In genomic region chr21:34702341-34702807, GRCh38 we compare ENCODE assay signal across 13 cellular contexts. TPM values are rescaled to one million over a fixed set of nuclear protein-coding genes. Genes with fewer than 3 reads are reported as not detected.
DNase-seq lines count a peak whose midpoint lies in the region; ATAC-seq and TF ChIP-seq lines count a peak whose summit lies in the region.
"Had no signal": no experiment of that assay in that cellular context is flagged by ENCODE, and none has a peak within 500 bp of the region (broad histone marks: within the 10 kb centered on the region; RNA-seq: fewer than 3 reads in every experiment).

No MANE protein-coding gene starts in this region.

- no peaks in the 10 kb centered on the region for H3K4me1 Mint-ChIP-seq in type B pancreatic cell (ENCODE audit: unreplicated experiment)

- H3K27me3 ChIP-seq in breast epithelium, result no peaks in the 10 kb centered on the region
- no peaks in the 10 kb centered on the region for H3K27me3 ChIP-seq in lower lobe of right lung (ENCODE audit: low read depth)
- H3K27me3 ChIP-seq in tibial artery, result peaks cover 0 to 2% of the 10 kb centered on the region in 2 donors
- H3K27me3 ChIP-seq: colonic mucosa had no signal

- H3K9me3 ChIP-seq in breast epithelium, result no peaks in the 10 kb centered on the region
- no peaks in the 10 kb centered on the region for H3K9me3 ChIP-seq in lower lobe of right lung
- H3K9me3 ChIP-seq in tibial artery, result no peaks in the 10 kb centered on the region
- H3K9me3 ChIP-seq: colonic mucosa, heart left ventricle had no signal

- H3K36me3 ChIP-seq in breast epithelium, result no peaks in the 10 kb centered on the region
- H3K36me3 ChIP-seq in lower lobe of right lung, result no peaks in the 10 kb centered on the region
- no peaks in the 10 kb centered on the region for H3K36me3 ChIP-seq in tibial artery
- H3K36me3 ChIP-seq: colonic mucosa, heart left ventricle had no signal

- H3K4me3 Mint-ChIP-seq in type B pancreatic cell, result no peak overlapping the region
- H3K4me3 Mint-ChIP-seq: T-helper 1 cell treated with Interleukin-12 subunit alpha and Interleukin-12 subunit beta and Interleukin-4 antibody, amounts not matched to agents 30 μg/mL and 1 μg/mL, for 36 hours had no signal

- TF ChIP-seq POLR2A in breast epithelium (IDR thresholded peaks at IDR 0.05) (no peak), erythroblast (IDR thresholded peaks at IDR 0.05; ENCODE audit: low read length) (no peak)

- H3K27ac Mint-ChIP-seq in type B pancreatic cell, result no peak overlapping the region
- H3K27ac Mint-ChIP-seq: T-helper 1 cell treated with Interleukin-12 subunit alpha and Interleukin-12 subunit beta and Interleukin-4 antibody, amounts not matched to agents 30 μg/mL and 1 μg/mL, for 36 hours had no signal

- TF ChIP-seq CTCF in HFF-Myc (IDR thresholded peaks at IDR 0.05; ENCODE audit: low read depth, low read length, missing control alignments) (no peak), breast epithelium (IDR thresholded peaks at IDR 0.05) (no peak), lower lobe of right lung (IDR thresholded peaks at IDR 0.05) (no peak), tibial artery (IDR thresholded peaks at IDR 0.05) (no peak), type B pancreatic cell (conservative IDR thresholded peaks at IDR 0.05) (no peak)

- intact Hi-C loops in breast epithelium (cut with DNase I; ENCODE audit: low total_unique reads), result no loop called here
- intact Hi-C loops in lower lobe of right lung (cut with DNase I), result no loop called here
- intact Hi-C loops in tibial artery (cut with DNase I; ENCODE audit: low total_unique reads), result no loop called here

- ATAC-seq in lower lobe of right lung, result peak; percentile 47 to 68

- H3K9me3 Mint-ChIP-seq in type B pancreatic cell, result no peaks in the 10 kb centered on the region
- H3K9me3 Mint-ChIP-seq: T-helper 1 cell treated with Interleukin-12 subunit alpha and Interleukin-12 subunit beta and Interleukin-4 antibody, amounts not matched to agents 30 μg/mL and 1 μg/mL, for 36 hours had no signal

- peak; percentile 48 for DNase-seq in HFF-Myc (ENCODE audit: extremely low read depth, low read depth)
- DNase-seq in breast epithelium (ENCODE audit: low spot score in 2 of 2), result no peak
- DNase-seq in lower lobe of right lung, result no peak
- DNase-seq in tibial artery, result peak; percentile 72 to 83
- no peak for DNase-seq in 8988T
- no peak for DNase-seq in type B pancreatic cell (ENCODE audit: extremely low spot score, unreplicated experiment)
- no peak for DNase-seq in erythroblast (lab: John Stamatoyannopoulos, UW)
- DNase-seq: activated naive CD4-positive, alpha-beta T cell treated with anti-CD3 and anti-CD28 coated beads, Interleukin-2, amount 50 U/mL, for 16 hours; colonic mucosa; mesendoderm; retina had no signal

- H3K27me3 Mint-ChIP-seq in type B pancreatic cell, result peaks cover 10% of the 10 kb centered on the region

- H3K27ac ChIP-seq in breast epithelium (peak overlapping the region; percentile 48 to 80), lower lobe of right lung (no peak overlapping the region), tibial artery (peak overlapping the region; percentile 27 to 44)
- H3K27ac ChIP-seq: colonic mucosa had no signal

- no peaks in the 10 kb centered on the region for H3K36me3 Mint-ChIP-seq in type B pancreatic cell

- H3K4me3 ChIP-seq in HFF-Myc (replicated peaks; ENCODE audit: low read depth, low read length) (no peak overlapping the region), breast epithelium (peak overlapping the region in 1 of 3 donors; percentile 22), lower lobe of right lung (no peak overlapping the region), tibial artery (no peak overlapping the region)
- H3K4me3 ChIP-seq: colonic mucosa, heart left ventricle had no signal

- H3K4me1 ChIP-seq in breast epithelium (peaks cover 4% of the 10 kb centered on the region in 2 donors), lower lobe of right lung (no peaks in the 10 kb centered on the region), tibial artery (peaks cover 0 to 11% (median 5%) of the 10 kb centered on the region in 4 donors)
- H3K4me1 ChIP-seq: colonic mucosa, heart left ventricle had no signal

RNA-seq across cellular contexts. Expression of gene CLIC6, which starts 33.6 kb away (rescaled TPM):
- total RNA-seq in breast epithelium (10 to 100 TPM in 2 of 3 donors, 1 to 10 TPM in 1; 10.0 to 34.1 (median 14.4) TPM), lower lobe of right lung (23.5 TPM), type B pancreatic cell (ENCODE audit: low replicate concordance) (6.2 and 17.6 TPM in 2 replicates)

Comparison
In these comparisons a context has a peak if more than half of its experiments do, and no peak if none do; other contexts are left out.
1. DNase-seq: peak in HFF-Myc (single experiment) and tibial artery (2 of 2); none in breast epithelium (0 of 2), lower lobe of right lung (single experiment), 8988T (single experiment), type B pancreatic cell (single experiment) and erythroblast (0 of 2).